In genomic region chr13:33204130-33204927, GRCh38 we compare ENCODE assay signal across 1 cellular context.
A peak's percentile ranks its signal among the peaks of the same experiment; 100 is the strongest.
TF ChIP-seq lines count a peak whose summit lies in the region.

No MANE protein-coding gene starts in this region.

TF ChIP-seq in GM12878, 131 proteins besides CTCF, POLR2A, EP300 and RAD21 (continued from another document and continues in another):
- TF ChIP-seq, protein P1, sequence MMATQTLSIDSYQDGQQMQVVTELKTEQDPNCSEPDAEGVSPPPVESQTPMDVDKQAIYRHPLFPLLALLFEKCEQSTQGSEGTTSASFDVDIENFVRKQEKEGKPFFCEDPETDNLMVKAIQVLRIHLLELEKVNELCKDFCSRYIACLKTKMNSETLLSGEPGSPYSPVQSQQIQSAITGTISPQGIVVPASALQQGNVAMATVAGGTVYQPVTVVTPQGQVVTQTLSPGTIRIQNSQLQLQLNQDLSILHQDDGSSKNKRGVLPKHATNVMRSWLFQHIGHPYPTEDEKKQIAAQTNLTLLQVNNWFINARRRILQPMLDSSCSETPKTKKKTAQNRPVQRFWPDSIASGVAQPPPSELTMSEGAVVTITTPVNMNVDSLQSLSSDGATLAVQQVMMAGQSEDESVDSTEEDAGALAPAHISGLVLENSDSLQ (IDR thresholded peaks at IDR 0.05): peak; percentile 59; the same call in 1 of the 2 replicates
- TF ChIP-seq STAT1 (conservative IDR thresholded peaks at IDR 0.05) (no peak), ASH2L (IDR thresholded peaks at IDR 0.05; ENCODE audit: borderline replicate concordance, low read depth) (no peak), RELA (IDR thresholded peaks at IDR 0.05; ENCODE audit: borderline replicate concordance, partially characterized antibody) (no peak), TCF7 (IDR thresholded peaks at IDR 0.05; ENCODE audit: borderline replicate concordance) (no peak), TARDBP (IDR thresholded peaks at IDR 0.05; ENCODE audit: borderline replicate concordance) (no peak), GABPA (IDR thresholded peaks at IDR 0.05; ENCODE audit: low read depth) (no peak), NBN (IDR thresholded peaks at IDR 0.05) (0 out of 2 replicates have a peak, but pooled peaks have one; percentile 38), ZZZ3 (IDR thresholded peaks at IDR 0.05; ENCODE audit: control insufficient read depth, insufficient read length, low read depth) (no peak), SMAD1 (IDR thresholded peaks at IDR 0.05; ENCODE audit: low read depth, partially characterized antibody) (peak; percentile 21), FOXK2 (IDR thresholded peaks at IDR 0.05) (no peak), KLF5 (IDR thresholded peaks at IDR 0.05; ENCODE audit: partially characterized antibody) (peak; percentile 14), SP1 (IDR thresholded peaks at IDR 0.05; ENCODE audit: low read depth, low read length) (no peak), RB1 (IDR thresholded peaks at IDR 0.05; ENCODE audit: borderline replicate concordance) (no peak), BACH1 (IDR thresholded peaks at IDR 0.05; ENCODE audit: borderline replicate concordance) (peak; percentile 32; the same call in 1 of the 2 replicates), SMARCA5 (IDR thresholded peaks at IDR 0.05) (no peak), CBFB (IDR thresholded peaks at IDR 0.05; ENCODE audit: low read depth) (no peak), LARP7 (IDR thresholded peaks at IDR 0.05) (no peak), NFIC (IDR thresholded peaks at IDR 0.05; ENCODE audit: low read depth, low read length) (peak; percentile 50; the same call in 1 of the 2 replicates), POU2F2 (IDR thresholded peaks at IDR 0.05; ENCODE audit: borderline replicate concordance, low read depth, low read length) (no peak), MYB (IDR thresholded peaks at IDR 0.05; ENCODE audit: borderline replicate concordance, low read depth, low read length) (no peak), MXI1 (IDR thresholded peaks at IDR 0.05; ENCODE audit: low read depth, low read length) (peak; percentile 75; the same call in 1 of the 2 replicates), E2F4 (IDR thresholded peaks at IDR 0.05; ENCODE audit: low read depth, low read length) (no peak), JUNB (IDR thresholded peaks at IDR 0.05) (peak; percentile 24; the same call in 1 of the 2 replicates), MYC (IDR thresholded peaks at IDR 0.05; ENCODE audit: insufficient read depth, insufficient read length, insufficient replicate concordance, low read length, severe bottlenecking) (no peak), RBBP5 (conservative IDR thresholded peaks at IDR 0.05) (no peak), SMC3 (IDR thresholded peaks at IDR 0.05; ENCODE audit: borderline replicate concordance, low read length) (no peak), ZNF274 (IDR thresholded peaks at IDR 0.05; ENCODE audit: insufficient read depth, insufficient read length) (no peak), ATF2 (IDR thresholded peaks at IDR 0.05; ENCODE audit: low read length) (peak; percentile 52), STAT3 (IDR thresholded peaks at IDR 0.05; ENCODE audit: low read depth, low read length) (no peak)
- TF ChIP-seq, protein P2, sequence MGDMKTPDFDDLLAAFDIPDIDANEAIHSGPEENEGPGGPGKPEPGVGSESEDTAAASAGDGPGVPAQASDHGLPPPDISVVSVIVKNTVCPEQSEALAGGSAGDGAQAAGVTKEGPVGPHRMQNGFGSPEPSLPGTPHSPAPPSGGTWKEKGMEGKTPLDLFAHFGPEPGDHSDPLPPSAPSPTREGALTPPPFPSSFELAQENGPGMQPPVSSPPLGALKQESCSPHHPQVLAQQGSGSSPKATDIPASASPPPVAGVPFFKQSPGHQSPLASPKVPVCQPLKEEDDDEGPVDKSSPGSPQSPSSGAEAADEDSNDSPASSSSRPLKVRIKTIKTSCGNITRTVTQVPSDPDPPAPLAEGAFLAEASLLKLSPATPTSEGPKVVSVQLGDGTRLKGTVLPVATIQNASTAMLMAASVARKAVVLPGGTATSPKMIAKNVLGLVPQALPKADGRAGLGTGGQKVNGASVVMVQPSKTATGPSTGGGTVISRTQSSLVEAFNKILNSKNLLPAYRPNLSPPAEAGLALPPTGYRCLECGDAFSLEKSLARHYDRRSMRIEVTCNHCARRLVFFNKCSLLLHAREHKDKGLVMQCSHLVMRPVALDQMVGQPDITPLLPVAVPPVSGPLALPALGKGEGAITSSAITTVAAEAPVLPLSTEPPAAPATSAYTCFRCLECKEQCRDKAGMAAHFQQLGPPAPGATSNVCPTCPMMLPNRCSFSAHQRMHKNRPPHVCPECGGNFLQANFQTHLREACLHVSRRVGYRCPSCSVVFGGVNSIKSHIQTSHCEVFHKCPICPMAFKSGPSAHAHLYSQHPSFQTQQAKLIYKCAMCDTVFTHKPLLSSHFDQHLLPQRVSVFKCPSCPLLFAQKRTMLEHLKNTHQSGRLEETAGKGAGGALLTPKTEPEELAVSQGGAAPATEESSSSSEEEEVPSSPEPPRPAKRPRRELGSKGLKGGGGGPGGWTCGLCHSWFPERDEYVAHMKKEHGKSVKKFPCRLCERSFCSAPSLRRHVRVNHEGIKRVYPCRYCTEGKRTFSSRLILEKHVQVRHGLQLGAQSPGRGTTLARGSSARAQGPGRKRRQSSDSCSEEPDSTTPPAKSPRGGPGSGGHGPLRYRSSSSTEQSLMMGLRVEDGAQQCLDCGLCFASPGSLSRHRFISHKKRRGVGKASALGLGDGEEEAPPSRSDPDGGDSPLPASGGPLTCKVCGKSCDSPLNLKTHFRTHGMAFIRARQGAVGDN (IDR thresholded peaks at IDR 0.05): peak; percentile 95
- TF ChIP-seq, protein P3, sequence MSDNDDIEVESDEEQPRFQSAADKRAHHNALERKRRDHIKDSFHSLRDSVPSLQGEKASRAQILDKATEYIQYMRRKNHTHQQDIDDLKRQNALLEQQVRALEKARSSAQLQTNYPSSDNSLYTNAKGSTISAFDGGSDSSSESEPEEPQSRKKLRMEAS (IDR thresholded peaks at IDR 0.05; ENCODE audit: low read depth, low read length): peak; percentile 56; the same call in 1 of the 2 replicates
- TF ChIP-seq, protein P4, sequence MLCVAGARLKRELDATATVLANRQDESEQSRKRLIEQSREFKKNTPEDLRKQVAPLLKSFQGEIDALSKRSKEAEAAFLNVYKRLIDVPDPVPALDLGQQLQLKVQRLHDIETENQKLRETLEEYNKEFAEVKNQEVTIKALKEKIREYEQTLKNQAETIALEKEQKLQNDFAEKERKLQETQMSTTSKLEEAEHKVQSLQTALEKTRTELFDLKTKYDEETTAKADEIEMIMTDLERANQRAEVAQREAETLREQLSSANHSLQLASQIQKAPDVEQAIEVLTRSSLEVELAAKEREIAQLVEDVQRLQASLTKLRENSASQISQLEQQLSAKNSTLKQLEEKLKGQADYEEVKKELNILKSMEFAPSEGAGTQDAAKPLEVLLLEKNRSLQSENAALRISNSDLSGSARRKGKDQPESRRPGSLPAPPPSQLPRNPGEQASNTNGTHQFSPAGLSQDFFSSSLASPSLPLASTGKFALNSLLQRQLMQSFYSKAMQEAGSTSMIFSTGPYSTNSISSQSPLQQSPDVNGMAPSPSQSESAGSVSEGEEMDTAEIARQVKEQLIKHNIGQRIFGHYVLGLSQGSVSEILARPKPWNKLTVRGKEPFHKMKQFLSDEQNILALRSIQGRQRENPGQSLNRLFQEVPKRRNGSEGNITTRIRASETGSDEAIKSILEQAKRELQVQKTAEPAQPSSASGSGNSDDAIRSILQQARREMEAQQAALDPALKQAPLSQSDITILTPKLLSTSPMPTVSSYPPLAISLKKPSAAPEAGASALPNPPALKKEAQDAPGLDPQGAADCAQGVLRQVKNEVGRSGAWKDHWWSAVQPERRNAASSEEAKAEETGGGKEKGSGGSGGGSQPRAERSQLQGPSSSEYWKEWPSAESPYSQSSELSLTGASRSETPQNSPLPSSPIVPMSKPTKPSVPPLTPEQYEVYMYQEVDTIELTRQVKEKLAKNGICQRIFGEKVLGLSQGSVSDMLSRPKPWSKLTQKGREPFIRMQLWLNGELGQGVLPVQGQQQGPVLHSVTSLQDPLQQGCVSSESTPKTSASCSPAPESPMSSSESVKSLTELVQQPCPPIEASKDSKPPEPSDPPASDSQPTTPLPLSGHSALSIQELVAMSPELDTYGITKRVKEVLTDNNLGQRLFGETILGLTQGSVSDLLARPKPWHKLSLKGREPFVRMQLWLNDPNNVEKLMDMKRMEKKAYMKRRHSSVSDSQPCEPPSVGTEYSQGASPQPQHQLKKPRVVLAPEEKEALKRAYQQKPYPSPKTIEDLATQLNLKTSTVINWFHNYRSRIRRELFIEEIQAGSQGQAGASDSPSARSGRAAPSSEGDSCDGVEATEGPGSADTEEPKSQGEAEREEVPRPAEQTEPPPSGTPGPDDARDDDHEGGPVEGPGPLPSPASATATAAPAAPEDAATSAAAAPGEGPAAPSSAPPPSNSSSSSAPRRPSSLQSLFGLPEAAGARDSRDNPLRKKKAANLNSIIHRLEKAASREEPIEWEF (IDR thresholded peaks at IDR 0.05; ENCODE audit: insufficient replicate concordance, low read depth, low read length): peak; percentile 41
- TF ChIP-seq, protein P5, sequence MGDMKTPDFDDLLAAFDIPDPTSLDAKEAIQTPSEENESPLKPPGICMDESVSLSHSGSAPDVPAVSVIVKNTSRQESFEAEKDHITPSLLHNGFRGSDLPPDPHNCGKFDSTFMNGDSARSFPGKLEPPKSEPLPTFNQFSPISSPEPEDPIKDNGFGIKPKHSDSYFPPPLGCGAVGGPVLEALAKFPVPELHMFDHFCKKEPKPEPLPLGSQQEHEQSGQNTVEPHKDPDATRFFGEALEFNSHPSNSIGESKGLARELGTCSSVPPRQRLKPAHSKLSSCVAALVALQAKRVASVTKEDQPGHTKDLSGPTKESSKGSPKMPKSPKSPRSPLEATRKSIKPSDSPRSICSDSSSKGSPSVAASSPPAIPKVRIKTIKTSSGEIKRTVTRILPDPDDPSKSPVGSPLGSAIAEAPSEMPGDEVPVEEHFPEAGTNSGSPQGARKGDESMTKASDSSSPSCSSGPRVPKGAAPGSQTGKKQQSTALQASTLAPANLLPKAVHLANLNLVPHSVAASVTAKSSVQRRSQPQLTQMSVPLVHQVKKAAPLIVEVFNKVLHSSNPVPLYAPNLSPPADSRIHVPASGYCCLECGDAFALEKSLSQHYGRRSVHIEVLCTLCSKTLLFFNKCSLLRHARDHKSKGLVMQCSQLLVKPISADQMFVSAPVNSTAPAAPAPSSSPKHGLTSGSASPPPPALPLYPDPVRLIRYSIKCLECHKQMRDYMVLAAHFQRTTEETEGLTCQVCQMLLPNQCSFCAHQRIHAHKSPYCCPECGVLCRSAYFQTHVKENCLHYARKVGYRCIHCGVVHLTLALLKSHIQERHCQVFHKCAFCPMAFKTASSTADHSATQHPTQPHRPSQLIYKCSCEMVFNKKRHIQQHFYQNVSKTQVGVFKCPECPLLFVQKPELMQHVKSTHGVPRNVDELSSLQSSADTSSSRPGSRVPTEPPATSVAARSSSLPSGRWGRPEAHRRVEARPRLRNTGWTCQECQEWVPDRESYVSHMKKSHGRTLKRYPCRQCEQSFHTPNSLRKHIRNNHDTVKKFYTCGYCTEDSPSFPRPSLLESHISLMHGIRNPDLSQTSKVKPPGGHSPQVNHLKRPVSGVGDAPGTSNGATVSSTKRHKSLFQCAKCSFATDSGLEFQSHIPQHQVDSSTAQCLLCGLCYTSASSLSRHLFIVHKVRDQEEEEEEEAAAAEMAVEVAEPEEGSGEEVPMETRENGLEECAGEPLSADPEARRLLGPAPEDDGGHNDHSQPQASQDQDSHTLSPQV (IDR thresholded peaks at IDR 0.05): no peak
- TF ChIP-seq, protein P6, sequence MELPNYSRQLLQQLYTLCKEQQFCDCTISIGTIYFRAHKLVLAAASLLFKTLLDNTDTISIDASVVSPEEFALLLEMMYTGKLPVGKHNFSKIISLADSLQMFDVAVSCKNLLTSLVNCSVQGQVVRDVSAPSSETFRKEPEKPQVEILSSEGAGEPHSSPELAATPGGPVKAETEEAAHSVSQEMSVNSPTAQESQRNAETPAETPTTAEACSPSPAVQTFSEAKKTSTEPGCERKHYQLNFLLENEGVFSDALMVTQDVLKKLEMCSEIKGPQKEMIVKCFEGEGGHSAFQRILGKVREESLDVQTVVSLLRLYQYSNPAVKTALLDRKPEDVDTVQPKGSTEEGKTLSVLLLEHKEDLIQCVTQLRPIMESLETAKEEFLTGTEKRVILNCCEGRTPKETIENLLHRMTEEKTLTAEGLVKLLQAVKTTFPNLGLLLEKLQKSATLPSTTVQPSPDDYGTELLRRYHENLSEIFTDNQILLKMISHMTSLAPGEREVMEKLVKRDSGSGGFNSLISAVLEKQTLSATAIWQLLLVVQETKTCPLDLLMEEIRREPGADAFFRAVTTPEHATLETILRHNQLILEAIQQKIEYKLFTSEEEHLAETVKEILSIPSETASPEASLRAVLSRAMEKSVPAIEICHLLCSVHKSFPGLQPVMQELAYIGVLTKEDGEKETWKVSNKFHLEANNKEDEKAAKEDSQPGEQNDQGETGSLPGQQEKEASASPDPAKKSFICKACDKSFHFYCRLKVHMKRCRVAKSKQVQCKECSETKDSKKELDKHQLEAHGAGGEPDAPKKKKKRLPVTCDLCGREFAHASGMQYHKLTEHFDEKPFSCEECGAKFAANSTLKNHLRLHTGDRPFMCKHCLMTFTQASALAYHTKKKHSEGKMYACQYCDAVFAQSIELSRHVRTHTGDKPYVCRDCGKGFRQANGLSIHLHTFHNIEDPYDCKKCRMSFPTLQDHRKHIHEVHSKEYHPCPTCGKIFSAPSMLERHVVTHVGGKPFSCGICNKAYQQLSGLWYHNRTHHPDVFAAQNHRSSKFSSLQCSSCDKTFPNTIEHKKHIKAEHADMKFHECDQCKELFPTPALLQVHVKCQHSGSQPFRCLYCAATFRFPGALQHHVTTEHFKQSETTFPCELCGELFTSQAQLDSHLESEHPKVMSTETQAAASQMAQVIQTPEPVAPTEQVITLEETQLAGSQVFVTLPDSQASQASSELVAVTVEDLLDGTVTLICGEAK (IDR thresholded peaks at IDR 0.05; ENCODE audit: borderline replicate concordance): no peak
